In the genomic region with DNA sequence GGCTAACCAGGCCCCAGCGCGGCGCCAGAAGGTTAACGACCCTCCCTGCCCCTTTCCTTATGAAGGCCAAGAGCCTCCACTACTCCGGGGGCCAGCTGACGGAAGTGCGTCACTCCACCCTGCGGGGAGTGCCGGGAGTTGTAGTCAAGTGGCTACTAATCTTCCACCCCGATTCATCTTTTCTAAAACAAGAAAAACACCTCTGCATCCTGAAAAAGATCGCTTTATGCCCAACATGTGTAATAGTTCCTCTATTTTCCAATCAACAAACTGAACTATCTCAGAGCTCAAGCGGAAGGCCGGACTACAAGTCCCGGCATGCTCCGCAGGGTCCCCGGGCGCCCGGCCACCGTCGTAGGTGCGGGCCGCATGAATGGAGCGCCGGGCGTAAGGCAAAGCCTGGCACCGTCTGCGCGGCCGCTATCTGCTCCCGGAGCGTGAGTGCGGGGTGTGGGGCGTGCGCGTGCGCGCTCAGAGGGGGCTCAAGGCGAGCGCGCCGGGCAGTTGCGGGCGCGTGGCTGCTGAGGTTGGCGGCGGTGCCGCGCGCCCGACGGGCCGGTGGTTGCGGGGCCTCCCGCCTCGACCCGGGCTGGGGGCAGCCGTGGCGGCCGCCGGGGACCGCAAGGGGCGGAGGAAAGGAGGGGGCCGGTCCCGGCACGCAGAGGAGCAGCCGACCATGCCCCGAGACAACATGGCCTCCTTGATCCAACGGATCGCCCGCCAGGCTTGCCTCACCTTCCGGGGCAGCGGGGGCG, we compare ENCODE assay signal across 8 cellular contexts. TPM values are rescaled to one million over a fixed set of nuclear protein-coding genes. Genes with fewer than 3 reads are reported as not detected.
A peak's percentile ranks its signal among the peaks of the same experiment; 100 is the strongest.
DNase-seq lines count a peak whose midpoint lies in the region; ATAC-seq and TF ChIP-seq lines count a peak whose summit lies in the region.

A gene (plus strand): TSS at position 337 of the 755 bp plus-strand sequence. CDS start 340 bp downstream, at position 677.

- ATAC-seq in GM19324 (IDR thresholded peaks at IDR 0.05; ENCODE audit: low FRiP score, unreplicated experiment) (peak; percentile 95), HG03457 (IDR thresholded peaks at IDR 0.05; ENCODE audit: unreplicated experiment) (peak; percentile 86), right lobe of liver (peak; percentile 91 to 96 (median 93))

- H3K27ac ChIP-seq in dorsolateral prefrontal cortex (peak within 1 kb of the TSS; percentile 95 to 100 (median 99)), right lobe of liver (peak within 1 kb of the TSS; percentile 95 to 98 (median 96))

- H3K9me3 ChIP-seq in right lobe of liver = no peaks in the 10 kb centered on the region

- H3K4me1 ChIP-seq in right lobe of liver = peaks cover 0 to 22% (median 13%) of the 10 kb centered on the region in 4 donors

- intact Hi-C loops in dorsolateral prefrontal cortex (cut with DNase I) (loop anchor here (1.0 to 10.0 kb wide), 7 partner anchors 11 to 430 kb away; a partner anchor contains a TSS), right lobe of liver (cut with DNase I) (no loop called here)

- TF ChIP-seq CTCF in dorsolateral prefrontal cortex (IDR thresholded peaks at IDR 0.05 in 54 of 56, conservative IDR thresholded peaks at IDR 0.05 in 2 of 56; ENCODE audit: low read depth in 1 of 56, partially characterized antibody in 56 of 56) (peak in 22 of 56 donors; percentile 5 to 43 (median 16)), right lobe of liver (IDR thresholded peaks at IDR 0.05) (no peak)

- TF ChIP-seq POLR2A in right lobe of liver (IDR thresholded peaks at IDR 0.05) = peak; percentile 83

- peak; percentile 59 to 96 (median 90) for DNase-seq in C1 segment of cervical spinal cord (lab: John Stamatoyannopoulos, UW)
- peak; percentile 57 to 88 for DNase-seq in NCI-H526 (lab: John Stamatoyannopoulos, UW)
- DNase-seq in activated CD4-positive, alpha-beta T cell treated with anti-CD3 and anti-CD28 coated beads, Interleukin-2, amount 50 U/mL, for 48 hours = peak; percentile 79 to 83
- peak; percentile 89 to 95 (median 92) for DNase-seq in dorsolateral prefrontal cortex
- peak; percentile 83 to 87 (median 86) for DNase-seq in right lobe of liver
- peak; percentile 76 to 78 for DNase-seq in stimulated activated CD4-positive, alpha-beta T cell treated with anti-CD3 and anti-CD28 coated beads, Interleukin-4, amount 100 ng/mL, for 4 hours

- 0% methylated on average over 12 of the region's 73 CpGs for WGBS in right lobe of liver (ENCODE audit: insufficient coverage, low coverage, low lambda C conversion rate, missing lambda C conversion rate)

- H3K27me3 ChIP-seq in dorsolateral prefrontal cortex = no peaks in the 10 kb centered on the region
- no peaks in the 10 kb centered on the region for H3K27me3 ChIP-seq in right lobe of liver

- no peaks in the 10 kb centered on the region for H3K36me3 ChIP-seq in right lobe of liver

- H3K4me3 ChIP-seq in dorsolateral prefrontal cortex = peak within 1 kb of the TSS; percentile 73 to 98 (median 89)
- H3K4me3 ChIP-seq in right lobe of liver = peak within 1 kb of the TSS; percentile 80 to 92 (median 86)

RNA-seq across cellular contexts. Expression of the gene that starts here (rescaled TPM):
- total RNA-seq in dorsolateral prefrontal cortex (10 to 100 TPM; 21.1 to 44.3 (median 32.3) TPM), right lobe of liver (1 to 10 TPM; 4.2 to 8.3 (median 5.5) TPM)

Comparison
In these comparisons a context has a peak if more than half of its experiments do, and no peak if none do; other contexts are left out.
1. Peak in every context shown above with its lines: DNase-seq, ATAC-seq, H3K4me3 ChIP-seq and H3K27ac ChIP-seq.
2. intact Hi-C loops: an anchor here in dorsolateral prefrontal cortex (1.0 to 10.0 kb wide); none called in right lobe of liver.